ENCODE assay signal across 15 cellular contexts in genomic region chr5:83426855-83427254, GRCh38. TPM values are rescaled to one million over a fixed set of nuclear protein-coding genes. Genes with fewer than 3 reads are reported as not detected.
DNase-seq lines count a peak whose midpoint lies in the region; ATAC-seq and TF ChIP-seq lines count a peak whose summit lies in the region.
"Had no signal": no experiment of that assay in that cellular context is flagged by ENCODE, and none has a peak within 500 bp of the region (broad histone marks: within the 10 kb centered on the region; RNA-seq: fewer than 3 reads in every experiment).

No MANE protein-coding gene starts in this region.

- no peak overlapping the region for H3K4me2 ChIP-seq in H9 (ENCODE audit: insufficient read depth, insufficient read length, low read length)

- TF ChIP-seq CTCF in H9 (conservative IDR thresholded peaks at IDR 0.05) (no peak), chondrocyte (IDR thresholded peaks at IDR 0.05) (no peak), gastroesophageal sphincter (IDR thresholded peaks at IDR 0.05) (no peak)

- H2BK20ac ChIP-seq in H9 (ENCODE audit: low read depth, low read length, poor library complexity, severe bottlenecking), result no peak overlapping the region

- peaks cover 2% of the 10 kb centered on the region in 2 experiments; a peak in 1 of 5 replicates for H3K9me3 Mint-ChIP-seq in H9
- peaks cover 3% of the 10 kb centered on the region for H3K9me3 Mint-ChIP-seq in chondrocyte (ENCODE audit: low read depth)
- H3K9me3 Mint-ChIP-seq: CD8-positive, alpha-beta T cell had no signal

- H3K79me2 ChIP-seq in H9 (ENCODE audit: insufficient read depth, low read length), result no peaks in the 10 kb centered on the region

- H4K20me1 ChIP-seq in H9 (ENCODE audit: control insufficient read depth, insufficient read depth, insufficient read length), result no peaks in the 10 kb centered on the region

- H2AFZ ChIP-seq in H9 (ENCODE audit: low read length), result no peak overlapping the region

- no peak overlapping the region for H3K27ac ChIP-seq in H9 (ENCODE audit: insufficient read length, low read depth, low read length)
- no peak overlapping the region for H3K27ac ChIP-seq in gastroesophageal sphincter
- H3K27ac ChIP-seq: coronary artery had no signal

- no peaks in the 10 kb centered on the region for H3K23me2 ChIP-seq in H9 (ENCODE audit: insufficient read length, low read depth, low read length, poor library complexity, severe bottlenecking)

- no peak overlapping the region for H3K14ac ChIP-seq in H9 (ENCODE audit: insufficient read depth, low read length)

- no peaks in the 10 kb centered on the region for H3K79me1 ChIP-seq in H9 (ENCODE audit: insufficient read depth, low read depth, low read length, poor library complexity, severe bottlenecking)

- H3K18ac ChIP-seq in H9 (ENCODE audit: insufficient read length, low read depth, low read length), result no peak overlapping the region

- no peak overlapping the region for H2BK5ac ChIP-seq in H9 (ENCODE audit: insufficient read length, low read length)

- H3K36me3 ChIP-seq in H7 (replicated peaks; ENCODE audit: control insufficient read depth, insufficient read depth, low read length) (no peaks in the 10 kb centered on the region), gastroesophageal sphincter (no peaks in the 10 kb centered on the region)

- H3K4me3 ChIP-seq in H7 (ENCODE audit: insufficient read depth, low read depth, low read length) (no peak overlapping the region), gastroesophageal sphincter (no peak overlapping the region)
- H3K4me3 ChIP-seq: coronary artery had no signal

- TF ChIP-seq POLR2A in gastroesophageal sphincter (IDR thresholded peaks at IDR 0.05), result no peak

- no peak overlapping the region for H4K8ac ChIP-seq in H9 (replicated peaks; ENCODE audit: insufficient read length, low read depth, low read length)

- H4K91ac ChIP-seq in H9 (ENCODE audit: insufficient read length, low read depth, low read length), result no peak overlapping the region

- no peak overlapping the region for H3K9ac ChIP-seq in H9 (ENCODE audit: extremely low read depth, insufficient read length, low read length)

- no CpG with 5 or more reads among the region's 1 CpG for WGBS in H9 (ENCODE audit: extremely low coverage, insufficient read length, low lambda C conversion rate)
- WGBS in gastroesophageal sphincter (ENCODE audit: low coverage in 1 of 2), 2 donors, result 83 to 100% methylated on average over 1 of the region's 1 CpG

- H3K4me3 Mint-ChIP-seq in H9, result no peak overlapping the region
- H3K4me3 Mint-ChIP-seq in chondrocyte (ENCODE audit: unreplicated experiment), result no peak overlapping the region
- H3K4me3 Mint-ChIP-seq: CD8-positive, alpha-beta T cell had no signal

- H3K4me1 ChIP-seq in H9 (ENCODE audit: insufficient read depth, low read length) (no peaks in the 10 kb centered on the region), gastroesophageal sphincter (no peaks in the 10 kb centered on the region)

- H3T11ph ChIP-seq in H9 (ENCODE audit: low read length), result no peak overlapping the region

- no peak overlapping the region for H3K56ac ChIP-seq in H9 (ENCODE audit: insufficient read length, low read depth, low read length)

- H2BK12ac ChIP-seq in H9 (ENCODE audit: insufficient read length, low read depth, low read length), result no peak overlapping the region

- peaks cover 16 to 17% of the 10 kb centered on the region in 2 experiments for H3K4me1 Mint-ChIP-seq in H9
- H3K4me1 Mint-ChIP-seq in chondrocyte (ENCODE audit: low read depth), result no peaks in the 10 kb centered on the region

- H3K36me3 Mint-ChIP-seq in H9 (ENCODE audit: insufficient read depth in 1 of 3, low read depth in 3 of 3), result no peaks in the 10 kb centered on the region
- H3K36me3 Mint-ChIP-seq in chondrocyte (ENCODE audit: low read depth), result no peaks in the 10 kb centered on the region
- H3K36me3 Mint-ChIP-seq: CD8-positive, alpha-beta T cell had no signal

- DNase-seq in H9, result no peak
- no peak for DNase-seq in chondrocyte (ENCODE audit: low spot score)
- DNase-seq in H7, result no peak
- DNase-seq: activated naive CD4-positive, alpha-beta T cell treated with anti-CD3 and anti-CD28 coated beads, Interleukin-2, amount 50 U/mL, for 16 hours; CD8-positive, alpha-beta T cell; foreskin fibroblast; left cardiac atrium; NCI-H1417; retina had no signal

- TF ChIP-seq EP300 in gastroesophageal sphincter (IDR thresholded peaks at IDR 0.05), result no peak

- no peak overlapping the region for H4K5ac ChIP-seq in H9 (ENCODE audit: insufficient read length, low read depth, low read length)

- no peak overlapping the region for H2BK120ac ChIP-seq in H9 (ENCODE audit: low read depth, low read length, poor library complexity, severe bottlenecking)

- H2BK15ac ChIP-seq in H9 (ENCODE audit: low read depth, low read length), result no peak overlapping the region

- no peak overlapping the region for H3K4ac ChIP-seq in H9 (ENCODE audit: low read depth, low read length)

- H3K27me3 ChIP-seq in H9 (ENCODE audit: insufficient read depth, low read length) (no peaks in the 10 kb centered on the region), H7 (ENCODE audit: control insufficient read depth, insufficient read depth, low read length) (no peaks in the 10 kb centered on the region), gastroesophageal sphincter (no peaks in the 10 kb centered on the region)

- H3K27me3 Mint-ChIP-seq in H9 (ENCODE audit: low read depth) (no peaks in the 10 kb centered on the region), chondrocyte (ENCODE audit: low read depth) (no peaks in the 10 kb centered on the region)

- H3K23ac ChIP-seq in H9 (ENCODE audit: insufficient read length, low read depth, low read length), result no peak overlapping the region

- ATAC-seq in GM18508 (IDR thresholded peaks at IDR 0.05; ENCODE audit: insufficient read depth, unreplicated experiment) (peak; percentile 44), GM21381 (IDR thresholded peaks at IDR 0.05; ENCODE audit: unreplicated experiment) (peak; percentile 41), HG02852 (IDR thresholded peaks at IDR 0.05; ENCODE audit: unreplicated experiment) (peak; percentile 55), HG03520 (IDR thresholded peaks at IDR 0.05; ENCODE audit: unreplicated experiment) (peak; percentile 57), gastroesophageal sphincter (no peak)
- ATAC-seq: CD8-positive, alpha-beta T cell; left cardiac atrium had no signal

- H3K9me3 ChIP-seq in H9 (ENCODE audit: control insufficient read depth, low read depth, low read length) (no peaks in the 10 kb centered on the region), gastroesophageal sphincter (no peaks in the 10 kb centered on the region)

- H3K27ac Mint-ChIP-seq in H9, result no peak overlapping the region
- H3K27ac Mint-ChIP-seq in chondrocyte (ENCODE audit: unreplicated experiment), result no peak overlapping the region
- H3K27ac Mint-ChIP-seq: CD8-positive, alpha-beta T cell had no signal

- no peak overlapping the region for H2AK5ac ChIP-seq in H9 (ENCODE audit: insufficient read length, low read length)

RNA-seq across cellular contexts. Expression of gene VCAN, which starts 44.7 kb away (rescaled TPM):
- total RNA-seq in H9 (2021), result 271 and 278 TPM in 2 replicates
- 250 to 737 TPM (median 710 TPM) in 3 replicates for total RNA-seq in chondrocyte
- 85.8 and 119 TPM in 2 replicates for total RNA-seq in H7 (2014; rRNA removed; shearing (Covaris generic))
- 100 to 1,000 TPM in 1 of 4 donors, 10 to 100 TPM in 3; 26.8 to 148 (median 65.8) TPM for total RNA-seq in gastroesophageal sphincter
